Comparison of ENCODE assay signal across 8 cellular contexts in genomic region chr9:129626944-129627297, GRCh38. TPM values are rescaled to one million over a fixed set of nuclear protein-coding genes. Genes with fewer than 3 reads are reported as not detected.
A peak's percentile ranks its signal among the peaks of the same experiment; 100 is the strongest.
DNase-seq lines count a peak whose midpoint lies in the region; ATAC-seq and TF ChIP-seq lines count a peak whose summit lies in the region.

No MANE protein-coding gene starts in this region.

- H3K27ac Mint-ChIP-seq in GM23338 (peak overlapping the region; percentile 88), neural progenitor cell (no peak overlapping the region)

- H3K9me3 Mint-ChIP-seq in GM23338 (no peaks in the 10 kb centered on the region), neural progenitor cell (no peaks in the 10 kb centered on the region)

- peak; percentile 3; the same call in 2 of the 3 replicates for ATAC-seq in GM23338

- peaks cover 59% of the 10 kb centered on the region for H3K79me2 ChIP-seq in GM23338 (replicated peaks; ENCODE audit: insufficient read depth)
- peaks cover 60% of the 10 kb centered on the region for H3K79me2 ChIP-seq in neural progenitor cell (ENCODE audit: low read depth)

- no peaks in the 10 kb centered on the region for H3K9me2 ChIP-seq in GM23338 (ENCODE audit: insufficient read depth)

- no peak for DNase-seq in GM23338 (ENCODE audit: low spot score)
- DNase-seq in SK-N-MC (ENCODE audit: low read depth, low spot score), result no peak
- DNase-seq in epithelial cell of esophagus (ENCODE audit: low read depth), result no peak
- no peak for DNase-seq in neural progenitor cell (ENCODE audit: low spot score)
- DNase-seq in GOT3 (lab: John Stamatoyannopoulos, UW), result no peak
- DNase-seq in iPS-NIHi11 (ENCODE audit: low spot score), result no peak
- DNase-seq in stimulated activated CD4-positive, alpha-beta T cell treated with anti-CD3 and anti-CD28 coated beads, Interleukin-12 subunit alpha, Interleukin-12 subunit beta, amount 100 ng/mL, for 4 hours, result no peak

- peak overlapping the region; percentile 97 for H3K27ac ChIP-seq in BLaER1
- no peak overlapping the region for H3K27ac ChIP-seq in GM23338 (ENCODE audit: low read depth)
- peak overlapping the region; percentile 89 for H3K27ac ChIP-seq in SK-N-MC
- H3K27ac ChIP-seq in neural progenitor cell, result no peak overlapping the region

- peak overlapping the region; percentile 84 for H3K4me3 ChIP-seq in BLaER1
- H3K4me3 ChIP-seq in GM23338, result peak overlapping the region; percentile 98
- H3K4me3 ChIP-seq in SK-N-MC, result peak overlapping the region; percentile 96
- peak overlapping the region; percentile 90 for H3K4me3 ChIP-seq in epithelial cell of esophagus (ENCODE audit: low read length)
- H3K4me3 ChIP-seq in neural progenitor cell, result peak overlapping the region; percentile 72

- H3K9me3 ChIP-seq in BLaER1 (no peaks in the 10 kb centered on the region), SK-N-MC (ENCODE audit: low read depth, low read length) (no peaks in the 10 kb centered on the region), neural progenitor cell (ENCODE audit: low read depth) (no peaks in the 10 kb centered on the region)

- H3K27me3 Mint-ChIP-seq in GM23338 (ENCODE audit: insufficient read depth, low read depth, poor library complexity) (peaks cover 20% of the 10 kb centered on the region), neural progenitor cell (ENCODE audit: insufficient read depth, low read depth) (peaks cover 5% of the 10 kb centered on the region)

- H4K20me1 ChIP-seq in BLaER1 (peaks cover 58% of the 10 kb centered on the region), GM23338 (replicated peaks; ENCODE audit: insufficient read depth) (peaks cover 50% of the 10 kb centered on the region), neural progenitor cell (ENCODE audit: low read depth) (peaks cover 59% of the 10 kb centered on the region)

- TF ChIP-seq CTCF in GM23338 (conservative IDR thresholded peaks at IDR 0.05; ENCODE audit: low read depth in 2 of 2) (no peak), epithelial cell of esophagus (IDR thresholded peaks at IDR 0.05; ENCODE audit: insufficient read depth, low read depth, low read length, missing control alignments) (no peak), neural progenitor cell (IDR thresholded peaks at IDR 0.05) (no peak)

- peaks cover 1% of the 10 kb centered on the region; the same call in 1 of the 2 replicates for H3K27me3 ChIP-seq in BLaER1
- peaks cover 8% of the 10 kb centered on the region; the same call in 1 of the 2 replicates for H3K27me3 ChIP-seq in GM23338 (ENCODE audit: insufficient read depth)
- peaks cover 2% of the 10 kb centered on the region for H3K27me3 ChIP-seq in neural progenitor cell

- H3K4me3 Mint-ChIP-seq in GM23338 (peak overlapping the region; percentile 77), neural progenitor cell (peak overlapping the region; percentile 88)

- peak overlapping the region; percentile 96 for H3K4me2 ChIP-seq in BLaER1
- peak overlapping the region; percentile 100 for H3K4me2 ChIP-seq in GM23338
- peak overlapping the region; percentile 98 for H3K4me2 ChIP-seq in neural progenitor cell

- H3K4me1 ChIP-seq in BLaER1, result peaks cover 81% of the 10 kb centered on the region
- peaks cover 33% of the 10 kb centered on the region for H3K4me1 ChIP-seq in GM23338 (ENCODE audit: insufficient read depth)
- H3K4me1 ChIP-seq in neural progenitor cell, result peaks cover 11% of the 10 kb centered on the region

- H3F3A ChIP-seq in GM23338 (replicated peaks; ENCODE audit: low read depth), result 0 out of 2 replicates have a peak, but pooled peaks cover 6% of the 10 kb centered on the region
- no peaks in the 10 kb centered on the region for H3F3A ChIP-seq in neural progenitor cell (ENCODE audit: low read depth)

- H3K4me1 Mint-ChIP-seq in GM23338, result peaks cover 54% of the 10 kb centered on the region
- peaks cover 58% of the 10 kb centered on the region for H3K4me1 Mint-ChIP-seq in neural progenitor cell

- H2AFZ ChIP-seq in GM23338 (no peak overlapping the region), neural progenitor cell (replicated peaks) (no peak overlapping the region)

- H3K36me3 ChIP-seq in BLaER1, result peaks cover 40% of the 10 kb centered on the region
- H3K36me3 ChIP-seq in GM23338 (ENCODE audit: insufficient read depth), result no peaks in the 10 kb centered on the region
- peaks cover 27% of the 10 kb centered on the region for H3K36me3 ChIP-seq in SK-N-MC (ENCODE audit: insufficient read depth, low read length)
- H3K36me3 ChIP-seq in neural progenitor cell, result no peaks in the 10 kb centered on the region

- H3K9ac ChIP-seq in BLaER1 (peak overlapping the region; percentile 91), SK-N-MC (ENCODE audit: insufficient read length) (peak overlapping the region; percentile 95), neural progenitor cell (peak overlapping the region; percentile 56)

- H3K36me3 Mint-ChIP-seq in GM23338 (ENCODE audit: low read depth) (peaks cover 16% of the 10 kb centered on the region), neural progenitor cell (peaks cover 4% of the 10 kb centered on the region)

TF ChIP-seq in GM23338, 12 proteins besides CTCF, POLR2A, EP300 and RAD21:
- TF ChIP-seq ZNF114 (CRISPR knock-in tag; IDR thresholded peaks at IDR 0.05), result no peak
- TF ChIP-seq ZNF462 (CRISPR knock-in tag; IDR thresholded peaks at IDR 0.05), result no peak
- TF ChIP-seq CREB1 (CRISPR knock-in tag; IDR thresholded peaks at IDR 0.05; ENCODE audit: low read depth), result peak; percentile 45; the same call in 1 of the 2 replicates

RNA-seq across cellular contexts. Expression of gene NTMT1, which starts 1.0 kb away (rescaled TPM):
- total RNA-seq in GM23338 (2014; rRNA removed; shearing (Covaris generic)), result 44.2 and 59.4 TPM in 2 replicates
- 97.4 and 108 TPM in 2 replicates for polyA plus RNA-seq in GM23338 (2016; fragmentation: Nextera tagmentation; extraction: Ambion mirVana)
- total RNA-seq in neural progenitor cell (ENCODE audit: low replicate concordance), result 22.2 and 29.8 TPM in 2 replicates

RNA-seq across cellular contexts. Expression of gene C9orf50, which starts 6.0 kb away (rescaled TPM):
- total RNA-seq in GM23338 (2014; rRNA removed; shearing (Covaris generic)), result not detected in 2 replicates
- not detected in 2 replicates for polyA plus RNA-seq in GM23338 (2016; fragmentation: Nextera tagmentation; extraction: Ambion mirVana)
- not detected in 2 replicates for total RNA-seq in neural progenitor cell (ENCODE audit: low replicate concordance)

RNA-seq across cellular contexts. Expression of gene ASB6, which starts 15.0 kb away (rescaled TPM):
- total RNA-seq in GM23338 (2014; rRNA removed; shearing (Covaris generic)), result 15.6 and 19.8 TPM in 2 replicates
- 8.8 and 9.7 TPM in 2 replicates for polyA plus RNA-seq in GM23338 (2016; fragmentation: Nextera tagmentation; extraction: Ambion mirVana)
- total RNA-seq in neural progenitor cell (ENCODE audit: low replicate concordance), result 9.2 and 21.1 TPM in 2 replicates

RNA-seq across cellular contexts. Expression of gene PRRX2, which starts 38.5 kb away (rescaled TPM):
- total RNA-seq in GM23338 (2014; rRNA removed; shearing (Covaris generic)), result 4.5 and 8.3 TPM in 2 replicates
- 5.6 and 5.8 TPM in 2 replicates for polyA plus RNA-seq in GM23338 (2016; fragmentation: Nextera tagmentation; extraction: Ambion mirVana)
- 1.5 and 5.2 TPM in 2 replicates for total RNA-seq in neural progenitor cell (ENCODE audit: low replicate concordance)

Comparison
In these comparisons a context has a peak if more than half of its experiments do, and no peak if none do; other contexts are left out.
1. H3K27ac ChIP-seq: peak in BLaER1 (single experiment) and SK-N-MC (single experiment); none in GM23338 (single experiment) and neural progenitor cell (single experiment).
2. Peak in every context shown above with its lines, with median percentiles within 50 percentile points of each other: H3K4me2 ChIP-seq, H3K4me3 ChIP-seq and H3K9ac ChIP-seq.